Comparison of ENCODE assay signal across 26 cellular contexts in genomic region chr4:113998531-113998930, GRCh38. TPM values are rescaled to one million over a fixed set of nuclear protein-coding genes. Genes with fewer than 3 reads are reported as not detected.
"Had no signal": no experiment of that assay in that cellular context is flagged by ENCODE, and none has a peak within 500 bp of the region (broad histone marks: within the 10 kb centered on the region; RNA-seq: fewer than 3 reads in every experiment).

No MANE protein-coding gene starts in this region.

- H3K4me3 Mint-ChIP-seq: activated T-cell treated with anti-CD3 and anti-CD28 coated beads, Interleukin-2, amount 50 U/mL, for 72 hours; effector memory CD8-positive, alpha-beta T cell; natural killer cell; type B pancreatic cell had no signal

- H3K9me3 ChIP-seq: body of pancreas, heart right ventricle, spleen, thoracic aorta, vagina had no signal

- H3K27me3 Mint-ChIP-seq: type B pancreatic cell had no signal

- H3K4me1 ChIP-seq: heart right ventricle, spleen had no signal

- H3K27ac ChIP-seq: body of pancreas, cardiac muscle cell, coronary artery, foreskin keratinocyte, heart right ventricle, spleen, thoracic aorta, vagina, VCaP had no signal

- H3K27me3 ChIP-seq: body of pancreas, cardiac muscle cell, foreskin keratinocyte, heart right ventricle, spleen, vagina had no signal

- DNase-seq: activated CD4-positive, alpha-beta T cell treated with anti-CD3 and anti-CD28 coated beads for 4 hours; activated CD4-positive, alpha-beta T cell treated with anti-CD3 and anti-CD28 coated beads, Interleukin-2, amount 50 U/mL, for 4 hours; activated naive CD4-positive, alpha-beta T cell; activated T-cell treated with anti-CD3 and anti-CD28 coated beads for 4 hours; activated T-cell treated with anti-CD3 and anti-CD28 coated beads, Interleukin-2, amount 50 U/mL, for 72 hours; aorta; body of pancreas; effector memory CD8-positive, alpha-beta T cell; erythroblast; foreskin keratinocyte; heart right ventricle; mesendoderm; natural killer cell; right cardiac atrium; spleen; stimulated activated naive CD4-positive, alpha-beta T cell treated with Interleukin-2 at 50 U/mL for 16 hours had no signal

- H3K36me3 ChIP-seq: cardiac muscle cell, heart right ventricle, spleen, thoracic aorta, vagina had no signal

- ATAC-seq: activated naive CD4-positive, alpha-beta T cell treated with anti-CD3 and anti-CD28 coated beads, Interleukin-2, amount 50 U/mL, for 72 hours; activated T-cell treated with anti-CD3 and anti-CD28 coated beads, Interleukin-2, amount 50 U/mL, for 72 hours; body of pancreas; effector memory CD8-positive, alpha-beta T cell; foreskin keratinocyte; left lobe of liver; natural killer cell had no signal

- H3K27ac Mint-ChIP-seq: activated naive CD4-positive, alpha-beta T cell treated with anti-CD3 and anti-CD28 coated beads, Interleukin-2, amount 50 U/mL, for 72 hours; activated T-cell treated with anti-CD3 and anti-CD28 coated beads, Interleukin-2, amount 50 U/mL, for 72 hours; effector memory CD8-positive, alpha-beta T cell; natural killer cell had no signal

- H3K9me3 Mint-ChIP-seq: activated naive CD4-positive, alpha-beta T cell treated with anti-CD3 and anti-CD28 coated beads, Interleukin-2, amount 50 U/mL, for 72 hours; activated T-cell treated with anti-CD3 and anti-CD28 coated beads, Interleukin-2, amount 50 U/mL, for 72 hours; effector memory CD8-positive, alpha-beta T cell; natural killer cell; type B pancreatic cell had no signal

- H3K36me3 Mint-ChIP-seq: activated naive CD4-positive, alpha-beta T cell treated with anti-CD3 and anti-CD28 coated beads, Interleukin-2, amount 50 U/mL, for 72 hours; type B pancreatic cell had no signal

- H3K4me3 ChIP-seq: body of pancreas, cardiac muscle cell, coronary artery, heart right ventricle, lung, spleen, thoracic aorta, vagina had no signal

RNA-seq across cellular contexts. Expression of gene ARSJ, which starts 19.1 kb away (rescaled TPM):
- total RNA-seq: activated T-cell treated with anti-CD3 and anti-CD28 coated beads, Interleukin-2, amount 50 U/mL, for 72 hours; T-helper 1 cell treated with Interleukin-12 subunit alpha and Interleukin-12 subunit beta and Interleukin-4 antibody, amounts not matched to agents 30 ng/mL and 1 ng/mL, for 36 hours had no signal
